In genomic region chr2:29446852-29447251, GRCh38 we compare ENCODE assay signal across 16 cellular contexts.
"Had no signal": no experiment of that assay in that cellular context is flagged by ENCODE, and none has a peak within 500 bp of the region (broad histone marks: within the 10 kb centered on the region; RNA-seq: fewer than 3 reads in every experiment).

No MANE protein-coding gene starts in this region.

- DNase-seq: activated CD4-positive, alpha-beta T cell treated with anti-CD3 and anti-CD28 coated beads for 1 hour; activated CD4-positive, alpha-beta T cell treated with anti-CD3 and anti-CD28 coated beads, Interleukin-2, amount 50 U/mL, for 1 hour; activated CD8-positive, alpha-beta T cell treated with anti-CD3 and anti-CD28 coated beads, Interleukin-2, amount 10 ng/mL, durations not matched to agents 7 days and 5 days; activated gamma-delta T cell treated with Interleukin-2 at 50 U/mL for 16 hours; aorta; caudate nucleus; effector CD4-positive, alpha-beta T cell; erythroblast; head of caudate nucleus; pancreas; psoas muscle; stimulated activated CD4-positive, alpha-beta T cell treated with anti-CD3 and anti-CD28 coated beads, Interleukin-12 subunit alpha, Interleukin-12 subunit beta, amount 100 ng/mL, for 4 hours; stimulated activated naive CD8-positive, alpha-beta T cell treated with anti-CD3 and anti-CD28 coated beads, Interleukin-15, amount 100 ng/mL, for 72 hours; T-helper 9 cell had no signal

- ATAC-seq: activated CD8-positive, alpha-beta T cell treated with anti-CD3 and anti-CD28 coated beads, Interleukin-2, amount 10 ng/mL, durations not matched to agents 7 days and 5 days; gastroesophageal sphincter; pancreas; psoas muscle; stimulated activated naive CD8-positive, alpha-beta T cell treated with anti-CD3 and anti-CD28 coated beads, Interleukin-15, amount 100 ng/mL, for 72 hours had no signal

- FAIRE-seq: islet of Langerhans, pancreas had no signal
